Comparison of ENCODE assay signal across 8 cellular contexts in the genomic region with DNA sequence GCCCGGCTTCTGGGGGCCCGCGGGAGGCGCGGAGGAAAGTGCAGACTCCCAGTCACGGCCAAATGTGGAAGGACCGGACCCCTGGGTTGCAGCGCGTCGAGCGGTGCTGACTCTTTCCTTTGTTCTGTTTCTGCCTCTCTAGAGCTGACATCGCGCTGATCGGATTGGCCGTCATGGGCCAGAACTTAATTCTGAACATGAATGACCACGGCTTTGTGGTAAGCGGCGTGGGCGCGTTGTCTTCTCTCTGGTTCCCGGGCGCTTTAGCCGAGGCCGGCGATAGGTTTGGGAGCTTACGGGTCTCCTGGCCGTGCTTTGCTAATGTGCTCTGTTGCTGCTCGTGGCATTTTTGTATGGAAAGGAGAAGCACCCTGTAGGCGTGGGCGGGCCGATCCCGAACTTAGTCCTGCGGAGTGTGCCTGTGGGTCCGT. TPM values are rescaled to one million over a fixed set of nuclear protein-coding genes. Genes with fewer than 3 reads are reported as not detected.
A peak's percentile ranks its signal among the peaks of the same experiment; 100 is the strongest.
DNase-seq lines count a peak whose midpoint lies in the region; TF ChIP-seq lines count a peak whose summit lies in the region.

No MANE protein-coding gene starts in this region.

- H3K27me3 Mint-ChIP-seq in activated CD4-positive, alpha-beta T cell treated with anti-CD3 and anti-CD28 coated beads, Interleukin-2, amount 10 ng/mL, durations not matched to agents 7 days and 5 days = no peaks in the 10 kb centered on the region

- peak overlapping the region; percentile 54 for H3K27ac Mint-ChIP-seq in activated CD4-positive, alpha-beta T cell treated with anti-CD3 and anti-CD28 coated beads, Interleukin-2, amount 10 ng/mL, durations not matched to agents 7 days and 5 days

- CTCF ChIA-PET in activated CD4-positive, alpha-beta T cell treated with anti-CD3 and anti-CD28 coated beads, Interleukin-2, amount 10 ng/mL, durations not matched to agents 7 days and 5 days (lab: Charles Lee) = interaction anchor here (1.0 to 2.1 kb wide), 3 partner anchors 9 to 15 kb away, joined by 3 to 5 read pairs (median 4); no protein-coding TSS in a partner anchor

- peaks cover 0 to 22% (median 0%) of the 10 kb centered on the region in 3 donors for H3K36me3 ChIP-seq in Peyer's patch

- H3K4me1 Mint-ChIP-seq in activated CD4-positive, alpha-beta T cell treated with anti-CD3 and anti-CD28 coated beads, Interleukin-2, amount 10 ng/mL, durations not matched to agents 7 days and 5 days = peaks cover 31% of the 10 kb centered on the region

- peak overlapping the region; percentile 87 to 100 (median 94) for H3K4me3 ChIP-seq in Peyer's patch

- H3K27me3 ChIP-seq in Peyer's patch = no peaks in the 10 kb centered on the region

- H3K9me3 Mint-ChIP-seq in activated CD4-positive, alpha-beta T cell treated with anti-CD3 and anti-CD28 coated beads, Interleukin-2, amount 10 ng/mL, durations not matched to agents 7 days and 5 days = no peaks in the 10 kb centered on the region

- no peak for TF ChIP-seq POLR2A in Peyer's patch (IDR thresholded peaks at IDR 0.05)

- H3K4me1 ChIP-seq in Peyer's patch = peaks cover 0 to 14% (median 4%) of the 10 kb centered on the region in 4 donors

- no peaks in the 10 kb centered on the region for H3K9me3 ChIP-seq in Peyer's patch

- no peak for TF ChIP-seq CTCF in Peyer's patch (IDR thresholded peaks at IDR 0.05)

- H3K36me3 Mint-ChIP-seq in activated CD4-positive, alpha-beta T cell treated with anti-CD3 and anti-CD28 coated beads, Interleukin-2, amount 10 ng/mL, durations not matched to agents 7 days and 5 days (ENCODE audit: low read depth) = peaks cover 21% of the 10 kb centered on the region

- POLR2A ChIA-PET in activated CD4-positive, alpha-beta T cell treated with anti-CD3 and anti-CD28 coated beads, Interleukin-2, amount 10 ng/mL, durations not matched to agents 7 days and 5 days (lab: Charles Lee) = interaction anchor here (0.6 kb wide), 1 partner anchor 446 kb away, joined by 4 read pairs; no protein-coding TSS in a partner anchor

- no peak for DNase-seq in activated CD4-positive, alpha-beta T cell treated with anti-CD3 and anti-CD28 coated beads, Interleukin-2, amount 10 ng/mL, durations not matched to agents 7 days and 5 days
- DNase-seq in activated CD4-positive, alpha-beta T cell treated with anti-CD3 and anti-CD28 coated beads, Interleukin-2, amount 50 U/mL, for 1 hour = no peak
- DNase-seq in Peyer's patch = no peak
- DNase-seq in dedifferentiated amniotic fluid mesenchymal stem cell (ENCODE audit: extremely low spot score) = peak; percentile 49
- peak; percentile 55 to 59 for DNase-seq in lung microvascular endothelial cell (ENCODE audit: low read depth in 2 of 2)
- DNase-seq in activated CD4-positive, CD25-positive, alpha-beta regulatory T cell (lab: John Stamatoyannopoulos, UW) = no peak
- no peak for DNase-seq in glomerular visceral epithelial cell (ENCODE audit: extremely low spot score)

- H3K4me3 Mint-ChIP-seq in activated CD4-positive, alpha-beta T cell treated with anti-CD3 and anti-CD28 coated beads, Interleukin-2, amount 10 ng/mL, durations not matched to agents 7 days and 5 days = peak overlapping the region; percentile 78

- H3K27ac ChIP-seq in Peyer's patch = peak overlapping the region; percentile 91 to 98 (median 96)
- peak overlapping the region; percentile 55 for H3K27ac ChIP-seq in temporal lobe (ENCODE audit: low read depth, low read length)

RNA-seq across cellular contexts. Expression of a gene that starts 0.6 kb away (rescaled TPM):
- 10 to 100 TPM; 65.0 to 68.7 TPM for total RNA-seq in activated CD4-positive, alpha-beta T cell treated with anti-CD3 and anti-CD28 coated beads, Interleukin-2, amount 10 ng/mL, durations not matched to agents 7 days and 5 days
- total RNA-seq in Peyer's patch = 100 to 1,000 TPM; 111 to 186 (median 127) TPM
- total RNA-seq in lung microvascular endothelial cell = 50.6 and 93.7 TPM in 2 replicates
- total RNA-seq in temporal lobe = 80.9 TPM

RNA-seq across cellular contexts. Expression of a gene that starts 30.7 kb away (rescaled TPM):
- total RNA-seq in activated CD4-positive, alpha-beta T cell treated with anti-CD3 and anti-CD28 coated beads, Interleukin-2, amount 10 ng/mL, durations not matched to agents 7 days and 5 days = 10 to 100 TPM; 16.1 to 20.7 TPM
- total RNA-seq in Peyer's patch (10 to 100 TPM in 2 of 4 donors, 1 to 10 TPM in 2; 6.8 to 94.1 (median 11.8) TPM), lung microvascular endothelial cell (5.2 and 6.3 TPM in 2 replicates), temporal lobe (5.9 TPM)

RNA-seq across cellular contexts. Expression of a gene that starts 50.3 kb away (rescaled TPM):
- total RNA-seq in activated CD4-positive, alpha-beta T cell treated with anti-CD3 and anti-CD28 coated beads, Interleukin-2, amount 10 ng/mL, durations not matched to agents 7 days and 5 days = under 1 TPM in 1 of 2 experiments, not detected in 1; 0.30 TPM
- total RNA-seq in Peyer's patch (1 to 10 TPM in 1 of 4 donors, not detected in 3; 1.6 TPM), lung microvascular endothelial cell (0.20 and 0.22 TPM in 2 replicates), temporal lobe (1.2 TPM)

Comparison
In these comparisons a context has a peak if more than half of its experiments do, and no peak if none do; other contexts are left out.
1. DNase-seq: peak in dedifferentiated amniotic fluid mesenchymal stem cell (single experiment) and lung microvascular endothelial cell (2 of 2); none in activated CD4-positive, alpha-beta T cell treated with anti-CD3 and anti-CD28 coated beads, Interleukin-2, amount 10 ng/mL, durations not matched to agents 7 days and 5 days (single experiment), activated CD4-positive, alpha-beta T cell treated with anti-CD3 and anti-CD28 coated beads, Interleukin-2, amount 50 U/mL, for 1 hour (single experiment), Peyer's patch (0 of 3), activated CD4-positive, CD25-positive, alpha-beta regulatory T cell (0 of 4) and glomerular visceral epithelial cell (single experiment).